ENCODE assay signal across 8 cellular contexts in genomic region chr5:73564644-73565165, GRCh38. TPM values are rescaled to one million over a fixed set of nuclear protein-coding genes. Genes with fewer than 3 reads are reported as not detected.
DNase-seq lines count a peak whose midpoint lies in the region; ATAC-seq, FAIRE-seq and TF ChIP-seq lines count a peak whose summit lies in the region.

No MANE protein-coding gene starts in this region.

- peaks cover 8 to 31% of the 10 kb centered on the region in 2 donors for H3K36me3 ChIP-seq in ascending aorta

- H3K27ac Mint-ChIP-seq in stimulated activated naive CD8-positive, alpha-beta T cell treated with anti-CD3 and anti-CD28 coated beads, Interleukin-15, amount 100 ng/mL, for 72 hours = peak overlapping the region; percentile 98 to 100

- no peak for DNase-seq in activated T-cell treated with anti-CD3 and anti-CD28 coated beads, Interleukin-2, amount 50 U/mL, for 4 hours
- DNase-seq in activated T-cell treated with anti-CD3 and anti-CD28 coated beads, Interleukin-2, amount 50 U/mL, for 1 hour = no peak
- DNase-seq in NB4 (ENCODE audit: low read depth) = peak; percentile 49
- DNase-seq in ascending aorta (ENCODE audit: low spot score in 2 of 2) = no peak
- peak; percentile 21 for DNase-seq in iris pigment epithelial cell (ENCODE audit: low read depth)
- peak in 1 of 2 donors; percentile 14 for DNase-seq in stimulated activated naive CD8-positive, alpha-beta T cell treated with anti-CD3 and anti-CD28 coated beads, Interleukin-15, amount 100 ng/mL, for 72 hours
- DNase-seq in HT-29 (ENCODE audit: low spot score) = no peak
- no peak for DNase-seq in H54 (ENCODE audit: insufficient read length, low spot score)

- peaks cover 44% of the 10 kb centered on the region for H3K4me1 Mint-ChIP-seq in activated T-cell treated with anti-CD3 and anti-CD28 coated beads, Interleukin-2, amount 50 U/mL, for 4 hours (ENCODE audit: low read depth)
- peaks cover 26% of the 10 kb centered on the region for H3K4me1 Mint-ChIP-seq in stimulated activated naive CD8-positive, alpha-beta T cell treated with anti-CD3 and anti-CD28 coated beads, Interleukin-15, amount 100 ng/mL, for 72 hours

- peak overlapping the region; percentile 90 to 94 for H3K27ac ChIP-seq in ascending aorta

- H3K9me3 Mint-ChIP-seq in activated T-cell treated with anti-CD3 and anti-CD28 coated beads, Interleukin-2, amount 50 U/mL, for 4 hours = no peaks in the 10 kb centered on the region
- no peaks in the 10 kb centered on the region for H3K9me3 Mint-ChIP-seq in stimulated activated naive CD8-positive, alpha-beta T cell treated with anti-CD3 and anti-CD28 coated beads, Interleukin-15, amount 100 ng/mL, for 72 hours

- H3K4me3 ChIP-seq in NB4 (ENCODE audit: low read depth, low read length) (peak overlapping the region; percentile 100), ascending aorta (peak overlapping the region; percentile 76 to 86)

- H3K4me1 ChIP-seq in ascending aorta = peaks cover 0 to 19% of the 10 kb centered on the region in 2 donors

- H3K36me3 Mint-ChIP-seq in activated T-cell treated with anti-CD3 and anti-CD28 coated beads, Interleukin-2, amount 50 U/mL, for 4 hours (ENCODE audit: insufficient read depth) = peaks cover 14% of the 10 kb centered on the region

- no peaks in the 10 kb centered on the region for H3K27me3 ChIP-seq in ascending aorta

- no peaks in the 10 kb centered on the region for H3K27me3 Mint-ChIP-seq in activated T-cell treated with anti-CD3 and anti-CD28 coated beads, Interleukin-2, amount 50 U/mL, for 4 hours (ENCODE audit: low read depth)
- no peaks in the 10 kb centered on the region for H3K27me3 Mint-ChIP-seq in stimulated activated naive CD8-positive, alpha-beta T cell treated with anti-CD3 and anti-CD28 coated beads, Interleukin-15, amount 100 ng/mL, for 72 hours

- peak; percentile 5 to 7 for ATAC-seq in activated T-cell treated with anti-CD3 and anti-CD28 coated beads, Interleukin-2, amount 50 U/mL, for 4 hours
- ATAC-seq in stimulated activated naive CD8-positive, alpha-beta T cell treated with anti-CD3 and anti-CD28 coated beads, Interleukin-15, amount 100 ng/mL, for 72 hours = peak; percentile 13

- TF ChIP-seq POLR2A in NB4 (IDR thresholded peaks at IDR 0.05; ENCODE audit: extremely low read depth, insufficient read length) = no peak
- TF ChIP-seq POLR2A in H54 (IDR thresholded peaks at IDR 0.05; ENCODE audit: low read depth, low read length) = no peak

- H3K4me3 Mint-ChIP-seq in activated T-cell treated with anti-CD3 and anti-CD28 coated beads, Interleukin-2, amount 50 U/mL, for 4 hours = peak overlapping the region; percentile 97
- H3K4me3 Mint-ChIP-seq in stimulated activated naive CD8-positive, alpha-beta T cell treated with anti-CD3 and anti-CD28 coated beads, Interleukin-15, amount 100 ng/mL, for 72 hours = peak overlapping the region; percentile 90 to 98

- H3K9me3 ChIP-seq in ascending aorta = no peaks in the 10 kb centered on the region

- TF ChIP-seq CTCF in NB4 (IDR thresholded peaks at IDR 0.05; ENCODE audit: low read depth, low read length) = no peak
- no peak for TF ChIP-seq CTCF in ascending aorta (IDR thresholded peaks at IDR 0.05)

- intact Hi-C loops in ascending aorta (cut with DNase I) = loop anchor here (1.0 to 2.0 kb wide), 3 partner anchors 26 to 66 kb away; partner anchors contain the start of gene BTF3

- no peak for FAIRE-seq in H54 (lab: Jason Lieb, UNC)

RNA-seq across cellular contexts. Expression of gene ANKRA2, which starts 0.7 kb away (rescaled TPM):
- total RNA-seq in activated T-cell treated with anti-CD3 and anti-CD28 coated beads, Interleukin-2, amount 50 U/mL, for 4 hours = 1 to 10 TPM; 5.5 to 9.8 (median 7.4) TPM
- total RNA-seq in ascending aorta = 6.9 TPM
- 5.2 and 5.7 TPM in 2 replicates for total RNA-seq in HT-29 (2014; rRNA removed; shearing (Covaris generic))

RNA-seq across cellular contexts. Expression of gene UTP15, which starts 0.8 kb away (rescaled TPM):
- total RNA-seq in activated T-cell treated with anti-CD3 and anti-CD28 coated beads, Interleukin-2, amount 50 U/mL, for 4 hours = 10 to 100 TPM; 72.9 to 78.1 (median 74.7) TPM
- total RNA-seq in ascending aorta = 4.9 TPM
- 24.1 and 36.8 TPM in 2 replicates for total RNA-seq in HT-29 (2014; rRNA removed; shearing (Covaris generic))

Comparison
In these comparisons a context has a peak if more than half of its experiments do, and no peak if none do; other contexts are left out.
1. DNase-seq: peak in NB4 (single experiment) and iris pigment epithelial cell (single experiment); none in activated T-cell treated with anti-CD3 and anti-CD28 coated beads, Interleukin-2, amount 50 U/mL, for 4 hours (single experiment), activated T-cell treated with anti-CD3 and anti-CD28 coated beads, Interleukin-2, amount 50 U/mL, for 1 hour (single experiment), ascending aorta (0 of 2), HT-29 (single experiment) and H54 (single experiment).